Comparison of ENCODE assay signal across 8 cellular contexts in genomic region chr11:126212089-126212660, GRCh38. TPM values are rescaled to one million over a fixed set of nuclear protein-coding genes. Genes with fewer than 3 reads are reported as not detected.
DNase-seq lines count a peak whose midpoint lies in the region; ATAC-seq and TF ChIP-seq lines count a peak whose summit lies in the region.

No MANE protein-coding gene starts in this region.

- peaks cover 15% of the 10 kb centered on the region for H3K36me3 ChIP-seq in suprapubic skin

- no peaks in the 10 kb centered on the region for H3K27me3 ChIP-seq in suprapubic skin

- CTCF ChIA-PET in activated CD4-positive, alpha-beta T cell treated with anti-CD3 and anti-CD28 coated beads for 36 hours (lab: Charles Lee), result interaction anchor here (0.6 to 0.8 kb wide), 3 partner anchors 16 to 674 kb away, joined by 3 read pairs; no protein-coding TSS in a partner anchor
- CTCF ChIA-PET in activated CD8-positive, alpha-beta T cell treated with anti-CD3 and anti-CD28 coated beads, Interleukin-2, amount 10 ng/mL, durations not matched to agents 7 days and 5 days (lab: Charles Lee), result interaction anchor here (1.0 to 1.4 kb wide), 2 partner anchors 18 to 324 kb away, joined by 3 to 4 read pairs; no protein-coding TSS in a partner anchor

- H3K27ac ChIP-seq in suprapubic skin, result no peak overlapping the region

- TF ChIP-seq CTCF in suprapubic skin (IDR thresholded peaks at IDR 0.05), result no peak

- no peak for ATAC-seq in activated CD4-positive, alpha-beta T cell treated with anti-CD3 and anti-CD28 coated beads for 36 hours
- ATAC-seq in activated CD8-positive, alpha-beta T cell treated with anti-CD3 and anti-CD28 coated beads, Interleukin-2, amount 10 ng/mL, durations not matched to agents 7 days and 5 days, result no peak

- H3K4me3 ChIP-seq in suprapubic skin, result peak overlapping the region; percentile 88

- intact Hi-C loops in activated CD4-positive, alpha-beta T cell treated with anti-CD3 and anti-CD28 coated beads for 36 hours (cut with DNase I, micrococcal nuclease), result loop anchor here (5.0 to 10.0 kb wide), 2 partner anchors 70 to 1587 kb away; partner anchors contain the start of genes TBRG1 (in 1 of the 2) and TIRAP (in 1 of the 2)

- peak overlapping the region; percentile 49 for H3K27ac Mint-ChIP-seq in activated CD4-positive, alpha-beta T cell treated with anti-CD3 and anti-CD28 coated beads for 36 hours
- peak overlapping the region; percentile 93 for H3K27ac Mint-ChIP-seq in activated CD8-positive, alpha-beta T cell treated with anti-CD3 and anti-CD28 coated beads, Interleukin-2, amount 10 ng/mL, durations not matched to agents 7 days and 5 days
- peak overlapping the region; percentile 83 to 97 (median 94) for H3K27ac Mint-ChIP-seq in immature natural killer cell

- TF ChIP-seq POLR2A in suprapubic skin (IDR thresholded peaks at IDR 0.05), result no peak

- H3K36me3 Mint-ChIP-seq in activated CD4-positive, alpha-beta T cell treated with anti-CD3 and anti-CD28 coated beads for 36 hours (ENCODE audit: low read depth), result peaks cover 22% of the 10 kb centered on the region
- H3K36me3 Mint-ChIP-seq in activated CD8-positive, alpha-beta T cell treated with anti-CD3 and anti-CD28 coated beads, Interleukin-2, amount 10 ng/mL, durations not matched to agents 7 days and 5 days (ENCODE audit: low read depth), result peaks cover 24% of the 10 kb centered on the region
- H3K36me3 Mint-ChIP-seq in immature natural killer cell, result peaks cover 0 to 12% (median 4%) of the 10 kb centered on the region in 3 donors

- no peaks in the 10 kb centered on the region for H3K9me3 ChIP-seq in suprapubic skin

- H3K4me1 ChIP-seq in suprapubic skin, result peaks cover 28% of the 10 kb centered on the region

- H3K4me3 Mint-ChIP-seq in activated CD4-positive, alpha-beta T cell treated with anti-CD3 and anti-CD28 coated beads for 36 hours, result peak overlapping the region; percentile 98
- H3K4me3 Mint-ChIP-seq in activated CD8-positive, alpha-beta T cell treated with anti-CD3 and anti-CD28 coated beads, Interleukin-2, amount 10 ng/mL, durations not matched to agents 7 days and 5 days, result peak overlapping the region; percentile 98
- H3K4me3 Mint-ChIP-seq in immature natural killer cell, result peak overlapping the region; percentile 97 to 99 (median 98)

- H3K27me3 Mint-ChIP-seq in activated CD4-positive, alpha-beta T cell treated with anti-CD3 and anti-CD28 coated beads for 36 hours, result no peaks in the 10 kb centered on the region
- no peaks in the 10 kb centered on the region for H3K27me3 Mint-ChIP-seq in activated CD8-positive, alpha-beta T cell treated with anti-CD3 and anti-CD28 coated beads, Interleukin-2, amount 10 ng/mL, durations not matched to agents 7 days and 5 days (ENCODE audit: low read depth)
- peaks cover 2 to 4% (median 2%) of the 10 kb centered on the region in 3 donors for H3K27me3 Mint-ChIP-seq in immature natural killer cell (ENCODE audit: low read depth in 3 of 3)

- WGBS in suprapubic skin, result 2% methylated on average over 15 of the region's 15 CpGs

- POLR2A ChIA-PET in activated CD4-positive, alpha-beta T cell treated with anti-CD3 and anti-CD28 coated beads for 36 hours (lab: Charles Lee), result interaction anchor here (0.6 to 1.0 kb wide), 3 partner anchors 33 to 324 kb away, joined by 3 read pairs; partner anchors contain the start of gene DCPS
- POLR2A ChIA-PET in activated CD8-positive, alpha-beta T cell treated with anti-CD3 and anti-CD28 coated beads, Interleukin-2, amount 10 ng/mL, durations not matched to agents 7 days and 5 days (lab: Charles Lee), result interaction anchor here (0.6 to 2.2 kb wide), 6 partner anchors 21 to 325 kb away, joined by 3 to 10 read pairs (median 4); partner anchors contain the start of genes FOXRED1, HYLS1 and SRPRA

- no peak for TF ChIP-seq EP300 in suprapubic skin (IDR thresholded peaks at IDR 0.05)

- H3K4me1 Mint-ChIP-seq in activated CD4-positive, alpha-beta T cell treated with anti-CD3 and anti-CD28 coated beads for 36 hours, result peaks cover 44% of the 10 kb centered on the region
- peaks cover 30% of the 10 kb centered on the region for H3K4me1 Mint-ChIP-seq in activated CD8-positive, alpha-beta T cell treated with anti-CD3 and anti-CD28 coated beads, Interleukin-2, amount 10 ng/mL, durations not matched to agents 7 days and 5 days (ENCODE audit: low read depth)
- H3K4me1 Mint-ChIP-seq in immature natural killer cell, result peaks cover 29 to 34% of the 10 kb centered on the region in 2 donors

- no peak for DNase-seq in activated CD4-positive, alpha-beta T cell treated with anti-CD3 and anti-CD28 coated beads for 36 hours
- no peak for DNase-seq in activated CD4-positive, alpha-beta T cell treated with anti-CD3 and anti-CD28 coated beads, Interleukin-2, amount 50 U/mL, for 4 hours
- no peak for DNase-seq in activated CD8-positive, alpha-beta T cell treated with anti-CD3 and anti-CD28 coated beads, Interleukin-2, amount 10 ng/mL, durations not matched to agents 7 days and 5 days
- DNase-seq in immature natural killer cell (no peak), suprapubic skin (ENCODE audit: low spot score in 2 of 2) (no peak), HK-2 (ENCODE audit: unreplicated experiment) (no peak), NCI-H1694 treated with DMSO at 0.1 percent for 48 hours (lab: John Stamatoyannopoulos, UW) (no peak)
- DNase-seq in stimulated activated naive CD4-positive, alpha-beta T cell (lab: John Stamatoyannopoulos, UW), result no peak

- no peaks in the 10 kb centered on the region for H3K9me3 Mint-ChIP-seq in activated CD4-positive, alpha-beta T cell treated with anti-CD3 and anti-CD28 coated beads for 36 hours (ENCODE audit: low read depth)
- H3K9me3 Mint-ChIP-seq in activated CD8-positive, alpha-beta T cell treated with anti-CD3 and anti-CD28 coated beads, Interleukin-2, amount 10 ng/mL, durations not matched to agents 7 days and 5 days (ENCODE audit: insufficient read depth), result no peaks in the 10 kb centered on the region
- no peaks in the 10 kb centered on the region for H3K9me3 Mint-ChIP-seq in immature natural killer cell

RNA-seq across cellular contexts. Expression of gene FAM118B, which starts 0.6 kb away (rescaled TPM):
- 1 to 10 TPM; 8.9 to 9.0 TPM for total RNA-seq in activated CD4-positive, alpha-beta T cell treated with anti-CD3 and anti-CD28 coated beads for 36 hours
- 10 to 100 TPM; 11.8 to 12.8 TPM for total RNA-seq in activated CD8-positive, alpha-beta T cell treated with anti-CD3 and anti-CD28 coated beads, Interleukin-2, amount 10 ng/mL, durations not matched to agents 7 days and 5 days
- polyA plus RNA-seq in immature natural killer cell, result 10 to 100 TPM; 11.5 to 21.1 (median 13.7) TPM
- total RNA-seq in suprapubic skin, result 10 to 100 TPM in 1 of 4 donors, 1 to 10 TPM in 3; 7.6 to 11.1 (median 8.6) TPM

RNA-seq across cellular contexts. Expression of gene RPUSD4, which starts 0.7 kb away (rescaled TPM):
- 10 to 100 TPM; 31.0 to 33.9 TPM for total RNA-seq in activated CD4-positive, alpha-beta T cell treated with anti-CD3 and anti-CD28 coated beads for 36 hours
- total RNA-seq in activated CD8-positive, alpha-beta T cell treated with anti-CD3 and anti-CD28 coated beads, Interleukin-2, amount 10 ng/mL, durations not matched to agents 7 days and 5 days, result 10 to 100 TPM; 31.6 to 32.1 TPM
- 10 to 100 TPM in 2 of 3 donors, 1 to 10 TPM in 1; 4.5 to 15.0 (median 10.5) TPM for polyA plus RNA-seq in immature natural killer cell
- 10 to 100 TPM; 25.1 to 34.9 (median 29.2) TPM for total RNA-seq in suprapubic skin

RNA-seq across cellular contexts. Expression of gene SRPRA, which starts 56.5 kb away (rescaled TPM):
- 100 to 1,000 TPM; 131 to 139 TPM for total RNA-seq in activated CD4-positive, alpha-beta T cell treated with anti-CD3 and anti-CD28 coated beads for 36 hours
- total RNA-seq in activated CD8-positive, alpha-beta T cell treated with anti-CD3 and anti-CD28 coated beads, Interleukin-2, amount 10 ng/mL, durations not matched to agents 7 days and 5 days, result 100 to 1,000 TPM in 1 of 2 experiments, 10 to 100 TPM in 1; 99.0 to 103 TPM
- polyA plus RNA-seq in immature natural killer cell, result 100 to 1,000 TPM in 2 of 3 donors, 10 to 100 TPM in 1; 67.7 to 161 (median 150) TPM
- total RNA-seq in suprapubic skin, result 100 to 1,000 TPM in 1 of 4 donors, 10 to 100 TPM in 3; 84.9 to 108 (median 97.0) TPM

RNA-seq across cellular contexts. Expression of gene FOXRED1, which starts 56.8 kb away (rescaled TPM):
- 10 to 100 TPM; 39.0 to 43.7 TPM for total RNA-seq in activated CD4-positive, alpha-beta T cell treated with anti-CD3 and anti-CD28 coated beads for 36 hours
- total RNA-seq in activated CD8-positive, alpha-beta T cell treated with anti-CD3 and anti-CD28 coated beads, Interleukin-2, amount 10 ng/mL, durations not matched to agents 7 days and 5 days, result 10 to 100 TPM; 46.5 to 50.4 TPM
- 10 to 100 TPM; 19.0 to 37.0 (median 20.5) TPM for polyA plus RNA-seq in immature natural killer cell
- total RNA-seq in suprapubic skin, result 10 to 100 TPM in 3 of 4 donors, 1 to 10 TPM in 1; 7.7 to 22.9 (median 18.9) TPM
